In genomic region chr20:45968801-45969711, GRCh38 we compare ENCODE assay signal across 10 cellular contexts. TPM values are rescaled to one million over a fixed set of nuclear protein-coding genes. Genes with fewer than 3 reads are reported as not detected.
DNase-seq lines count a peak whose midpoint lies in the region; ATAC-seq and TF ChIP-seq lines count a peak whose summit lies in the region.
"Had no signal": no experiment of that assay in that cellular context is flagged by ENCODE, and none has a peak within 500 bp of the region (broad histone marks: within the 10 kb centered on the region; RNA-seq: fewer than 3 reads in every experiment).

No MANE protein-coding gene starts in this region.

- H3K4me1 Mint-ChIP-seq in natural killer cell (peaks cover 28 to 29% of the 10 kb centered on the region in 2 donors), nephron progenitor cell (peaks cover 25% of the 10 kb centered on the region)

- H3K4me2 ChIP-seq in BLaER1 treated with 17β-estradiol and CSF1 and Interleukin-3, amounts not matched to agents 10 nM and 100 nM = peak overlapping the region; percentile 85 to 98 (median 95); a peak in 16 of 22 replicates

- H3K27me3 ChIP-seq in BLaER1 treated with 17β-estradiol and CSF1 and Interleukin-3, amounts not matched to agents 10 nM and 100 nM = no peaks in the 10 kb centered on the region

- H3K9ac ChIP-seq in BLaER1 treated with 17β-estradiol and CSF1 and Interleukin-3, amounts not matched to agents 10 nM and 100 nM = peak overlapping the region; percentile 17 to 100 (median 98); a peak in 18 of 22 replicates

- peak overlapping the region; percentile 97 to 99 for H3K27ac Mint-ChIP-seq in natural killer cell
- no peak overlapping the region for H3K27ac Mint-ChIP-seq in nephron progenitor cell

- H3K4me3 Mint-ChIP-seq in natural killer cell (peak overlapping the region; percentile 97), nephron progenitor cell (no peak overlapping the region)

- peaks cover 56 to 57% (median 56%) of the 10 kb centered on the region in 11 experiments for H3K36me3 ChIP-seq in BLaER1 treated with 17β-estradiol and CSF1 and Interleukin-3, amounts not matched to agents 10 nM and 100 nM

- ATAC-seq in natural killer cell (no peak), HG03521 (IDR thresholded peaks at IDR 0.05; ENCODE audit: unreplicated experiment) (no peak)

- no peak for DNase-seq in HFF-Myc (ENCODE audit: extremely low read depth, low read depth)
- DNase-seq in astrocyte of the spinal cord (ENCODE audit: low read depth, low spot score) = peak; percentile 79
- no peak for DNase-seq in natural killer cell
- DNase-seq in nephron progenitor cell = no peak
- DNase-seq in dedifferentiated amniotic fluid mesenchymal stem cell (ENCODE audit: extremely low spot score) = no peak
- no peak for DNase-seq in NCI-H1105 (lab: John Stamatoyannopoulos, UW)
- DNase-seq: stimulated activated CD4-positive, alpha-beta T cell treated with anti-CD3 and anti-CD28 coated beads, Interleukin-2, amount 100 ng/mL, for 24 hours had no signal

- H3K9me3 Mint-ChIP-seq in natural killer cell (peaks cover 0 to 2% of the 10 kb centered on the region in 2 donors), nephron progenitor cell (no peaks in the 10 kb centered on the region)
- H3K9me3 Mint-ChIP-seq: memory B cell had no signal

- H3K27ac ChIP-seq in BLaER1 treated with 17β-estradiol and CSF1 and Interleukin-3, amounts not matched to agents 10 nM and 100 nM = peak overlapping the region in 5 of 11 experiments; percentile 0 to 100 (median 100); a peak in 4 of 22 replicates

- H3K27me3 Mint-ChIP-seq in natural killer cell (ENCODE audit: low read depth in 2 of 2) = no peaks in the 10 kb centered on the region
- H3K27me3 Mint-ChIP-seq in nephron progenitor cell (ENCODE audit: low read depth, poor library complexity) = peaks cover 4% of the 10 kb centered on the region
- H3K27me3 Mint-ChIP-seq: memory B cell had no signal

- no peaks in the 10 kb centered on the region; a peak in 2 of 22 replicates for H3K9me3 ChIP-seq in BLaER1 treated with 17β-estradiol and CSF1 and Interleukin-3, amounts not matched to agents 10 nM and 100 nM (replicated peaks in 1 of 11)

- intact Hi-C loops in natural killer cell (cut with micrococcal nuclease) = no loop called here

- H3K36me3 Mint-ChIP-seq in natural killer cell = no peaks in the 10 kb centered on the region
- peaks cover 14% of the 10 kb centered on the region for H3K36me3 Mint-ChIP-seq in nephron progenitor cell (ENCODE audit: low read depth)

- peaks cover 28 to 48% (median 39%) of the 10 kb centered on the region in 10 experiments for H3K4me1 ChIP-seq in BLaER1 treated with 17β-estradiol and CSF1 and Interleukin-3, amounts not matched to agents 10 nM and 100 nM

- peak overlapping the region in 1 of 10 experiments; percentile 79; a peak in 1 of 20 replicates for H3K4me3 ChIP-seq in BLaER1 treated with 17β-estradiol and CSF1 and Interleukin-3, amounts not matched to agents 10 nM and 100 nM
- peak overlapping the region; percentile 77 for H3K4me3 ChIP-seq in HFF-Myc (replicated peaks; ENCODE audit: low read depth, low read length)
- H3K4me3 ChIP-seq in astrocyte of the spinal cord (ENCODE audit: low read depth, low read length) = peak overlapping the region; percentile 18

- TF ChIP-seq CTCF in HFF-Myc (IDR thresholded peaks at IDR 0.05; ENCODE audit: low read depth, low read length, missing control alignments) (no peak), astrocyte of the spinal cord (IDR thresholded peaks at IDR 0.05; ENCODE audit: low read depth, low read length) (no peak), natural killer cell (IDR thresholded peaks at IDR 0.05) (no peak), nephron progenitor cell (IDR thresholded peaks at IDR 0.05) (no peak)

- H4K20me1 ChIP-seq in BLaER1 treated with 17β-estradiol and CSF1 and Interleukin-3, amounts not matched to agents 10 nM and 100 nM = peaks cover 16 to 57% (median 33%) of the 10 kb centered on the region in 11 experiments; a peak in 20 of 22 replicates

- in situ Hi-C loops in astrocyte of the spinal cord (cut with HindIII; ENCODE audit: low sequenced_read_pairs) = no loop called here

RNA-seq across cellular contexts. Expression of gene ZNF335, which starts 2.9 kb away (rescaled TPM):
- 100 to 1,000 TPM; 101 to 119 (median 102) TPM for total RNA-seq in natural killer cell

RNA-seq across cellular contexts. Expression of gene PCIF1, which starts 34.6 kb away (rescaled TPM):
- 10 to 100 TPM; 72.0 to 85.1 (median 73.3) TPM for total RNA-seq in natural killer cell

RNA-seq across cellular contexts. Expression of gene MMP9, which starts 39.7 kb away (rescaled TPM):
- total RNA-seq in natural killer cell = 1 to 10 TPM; 2.0 to 2.8 (median 2.8) TPM

RNA-seq across cellular contexts. Expression of gene PLTP, which starts 57.1 kb away (rescaled TPM):
- 1 to 10 TPM in 2 of 3 donors, under 1 TPM in 1; 0.63 to 3.5 (median 3.2) TPM for total RNA-seq in natural killer cell

RNA-seq across cellular contexts. Expression of gene SLC12A5, which starts 60.0 kb away (rescaled TPM):
- under 1 TPM in 1 of 3 donors, not detected in 2; 0.85 TPM for total RNA-seq in natural killer cell
